ENCODE assay signal across 8 cellular contexts in genomic region chr4:150557811-150558210, GRCh38. TPM values are rescaled to one million over a fixed set of nuclear protein-coding genes. Genes with fewer than 3 reads are reported as not detected.
"Had no signal": no experiment of that assay in that cellular context is flagged by ENCODE, and none has a peak within 500 bp of the region (broad histone marks: within the 10 kb centered on the region; RNA-seq: fewer than 3 reads in every experiment).

No MANE protein-coding gene starts in this region.

RNA-seq across cellular contexts. Expression of gene MAB21L2, which starts 24.1 kb away (rescaled TPM):
- total RNA-seq: activated CD4-positive, alpha-beta T cell treated with anti-CD3 and anti-CD28 coated beads for 36 hours; activated CD4-positive, alpha-beta T cell treated with anti-CD3 and anti-CD28 coated beads, Interleukin-2, amount 10 ng/mL, durations not matched to agents 7 days and 5 days; activated CD8-positive, alpha-beta T cell treated with anti-CD3 and anti-CD28 coated beads, Interleukin-2, amount 10 ng/mL, durations not matched to agents 7 days and 5 days; activated naive CD8-positive, alpha-beta T cell treated with anti-CD3 and anti-CD28 coated beads, Interleukin-2, amount 10 ng/mL, durations not matched to agents 7 days and 5 days; activated T-helper 2 cell treated with anti-CD3 and anti-CD28 coated beads, Interferon-gamma antibody, Interleukin-2, Interleukin-4, amounts not matched to agents 10 μg/mL and 5 μg/mL and 100 μg/mL, durations not matched to agents 14 hours and 24 hours and 36 hours; ascending aorta; SJCRH30; T-helper 1 cell treated with Interleukin-12 subunit alpha and Interleukin-12 subunit beta and Interleukin-4 antibody, amounts not matched to agents 30 ng/mL and 1 ng/mL, for 36 hours had no signal
